ENCODE assay signal across 8 cellular contexts in genomic region chr5:142110046-142110531, GRCh38. TPM values are rescaled to one million over a fixed set of nuclear protein-coding genes. Genes with fewer than 3 reads are reported as not detected.
DNase-seq lines count a peak whose midpoint lies in the region; ATAC-seq and TF ChIP-seq lines count a peak whose summit lies in the region.

No MANE protein-coding gene starts in this region.

- no peaks in the 10 kb centered on the region for H3K9me3 Mint-ChIP-seq in activated CD8-positive, alpha-beta memory T cell treated with anti-CD3 and anti-CD28 coated beads, Interleukin-2, amount 10 ng/mL, durations not matched to agents 7 days and 5 days (ENCODE audit: low read depth)

- peak overlapping the region; percentile 86 for H3K27ac Mint-ChIP-seq in activated CD8-positive, alpha-beta memory T cell treated with anti-CD3 and anti-CD28 coated beads, Interleukin-2, amount 10 ng/mL, durations not matched to agents 7 days and 5 days

- in situ Hi-C loops in astrocyte of the cerebellum (cut with HindIII; ENCODE audit: low sequenced_read_pairs): no loop called here

- peak; percentile 11 for TF ChIP-seq CTCF in astrocyte of the cerebellum (IDR thresholded peaks at IDR 0.05; ENCODE audit: low read depth, low read length, missing control alignments)

- ATAC-seq in activated CD8-positive, alpha-beta memory T cell treated with anti-CD3 and anti-CD28 coated beads, Interleukin-2, amount 10 ng/mL, durations not matched to agents 7 days and 5 days: no peak

- CTCF ChIA-PET in activated CD8-positive, alpha-beta memory T cell treated with anti-CD3 and anti-CD28 coated beads, Interleukin-2, amount 10 ng/mL, durations not matched to agents 7 days and 5 days (lab: Charles Lee): interaction anchor here (0.6 to 4.0 kb wide), 15 partner anchors 10 to 151 kb away, joined by 3 to 42 read pairs (median 4); partner anchors contain the start of genes GNPDA1 and RNF14

- H3K4me3 ChIP-seq in astrocyte of the cerebellum (ENCODE audit: low read depth, low read length): peak overlapping the region; percentile 84

- H3K27me3 Mint-ChIP-seq in activated CD8-positive, alpha-beta memory T cell treated with anti-CD3 and anti-CD28 coated beads, Interleukin-2, amount 10 ng/mL, durations not matched to agents 7 days and 5 days: no peaks in the 10 kb centered on the region

- peaks cover 15% of the 10 kb centered on the region for H3K36me3 Mint-ChIP-seq in activated CD8-positive, alpha-beta memory T cell treated with anti-CD3 and anti-CD28 coated beads, Interleukin-2, amount 10 ng/mL, durations not matched to agents 7 days and 5 days

- H3K4me1 Mint-ChIP-seq in activated CD8-positive, alpha-beta memory T cell treated with anti-CD3 and anti-CD28 coated beads, Interleukin-2, amount 10 ng/mL, durations not matched to agents 7 days and 5 days: peaks cover 37% of the 10 kb centered on the region

- peak overlapping the region; percentile 87 for H3K4me3 Mint-ChIP-seq in activated CD8-positive, alpha-beta memory T cell treated with anti-CD3 and anti-CD28 coated beads, Interleukin-2, amount 10 ng/mL, durations not matched to agents 7 days and 5 days

- DNase-seq in activated CD8-positive, alpha-beta memory T cell treated with anti-CD3 and anti-CD28 coated beads, Interleukin-2, amount 10 ng/mL, durations not matched to agents 7 days and 5 days: no peak
- DNase-seq in activated CD8-positive, alpha-beta memory T cell treated with anti-CD3 and anti-CD28 coated beads, Interleukin-2, amount 50 U/mL, for 4 hours: no peak
- DNase-seq in NAMALWA (ENCODE audit: low spot score) (peak; percentile 47), astrocyte of the cerebellum (ENCODE audit: low read depth) (no peak), iris pigment epithelial cell (ENCODE audit: low read depth) (peak; percentile 71), middle frontal gyrus (ENCODE audit: extremely low spot score, low spot score) (no peak)
- peak; percentile 58 for DNase-seq in stimulated activated CD8-positive, alpha-beta memory T cell treated with anti-CD3 and anti-CD28 coated beads, Interleukin-4, amount 100 ng/mL, for 48 hours
- no peak for DNase-seq in stimulated activated CD4-positive, alpha-beta T cell treated with anti-CD3 and anti-CD28 coated beads, Interleukin-2, amount 100 ng/mL, for 48 hours

RNA-seq across cellular contexts. Expression of gene NDFIP1, which starts 1.5 kb away (rescaled TPM):
- 10 to 100 TPM; 28.5 to 31.7 TPM for total RNA-seq in activated CD8-positive, alpha-beta memory T cell treated with anti-CD3 and anti-CD28 coated beads, Interleukin-2, amount 10 ng/mL, durations not matched to agents 7 days and 5 days

Comparison
In these comparisons a context has a peak if more than half of its experiments do, and no peak if none do; other contexts are left out.
1. DNase-seq: peak in NAMALWA (single experiment), iris pigment epithelial cell (single experiment) and stimulated activated CD8-positive, alpha-beta memory T cell treated with anti-CD3 and anti-CD28 coated beads, Interleukin-4, amount 100 ng/mL, for 48 hours (single experiment); none in activated CD8-positive, alpha-beta memory T cell treated with anti-CD3 and anti-CD28 coated beads, Interleukin-2, amount 10 ng/mL, durations not matched to agents 7 days and 5 days (single experiment), activated CD8-positive, alpha-beta memory T cell treated with anti-CD3 and anti-CD28 coated beads, Interleukin-2, amount 50 U/mL, for 4 hours (single experiment), astrocyte of the cerebellum (single experiment), middle frontal gyrus (single experiment) and stimulated activated CD4-positive, alpha-beta T cell treated with anti-CD3 and anti-CD28 coated beads, Interleukin-2, amount 100 ng/mL, for 48 hours (0 of 2).